11 cellular contexts compared by ENCODE assay signal in genomic region chr21:17461014-17461413, GRCh38. TPM values are rescaled to one million over a fixed set of nuclear protein-coding genes. Genes with fewer than 3 reads are reported as not detected.
DNase-seq lines count a peak whose midpoint lies in the region; ATAC-seq and TF ChIP-seq lines count a peak whose summit lies in the region.
"Had no signal": no experiment of that assay in that cellular context is flagged by ENCODE, and none has a peak within 500 bp of the region (broad histone marks: within the 10 kb centered on the region; RNA-seq: fewer than 3 reads in every experiment).

No MANE protein-coding gene starts in this region.

- POLR2A ChIA-PET in RWPE1 (lab: Yijun Ruan, JAX; ENCODE audit: low non-redundant PET), result no interaction called here

- no peaks in the 10 kb centered on the region for H3K36me3 Mint-ChIP-seq in effector memory CD8-positive, alpha-beta T cell (ENCODE audit: insufficient read depth)

- CTCF ChIA-PET in RWPE1 (lab: Yijun Ruan, JAX), result interaction anchor here (0.8 kb wide), 1 partner anchor 18 kb away, joined by 3 read pairs; no protein-coding TSS in a partner anchor

- H3K27ac Mint-ChIP-seq in effector memory CD8-positive, alpha-beta T cell, result no peak overlapping the region
- H3K27ac Mint-ChIP-seq: T-helper 17 cell had no signal

- no peak overlapping the region for H3K4me3 ChIP-seq in fibroblast of pulmonary artery (replicated peaks; ENCODE audit: low read depth, low read length)

- DNase-seq in Ammon's horn (ENCODE audit: low spot score) (peak; percentile 62), RWPE1 (ENCODE audit: low spot score) (peak; percentile 44), fibroblast of pulmonary artery (ENCODE audit: low read depth) (peak; percentile 90), omental fat pad (ENCODE audit: low spot score) (no peak)
- no peak for DNase-seq in effector memory CD8-positive, alpha-beta T cell
- DNase-seq: Caco-2, NCI-H187 treated with DMSO at 0.1 percent for 48 hours, T-helper 17 cell had no signal

- H3K27ac ChIP-seq in RWPE1, result no peak overlapping the region

- TF ChIP-seq CTCF in RWPE1 (conservative IDR thresholded peaks at IDR 0.05; ENCODE audit: low read depth) (no peak), fibroblast of pulmonary artery (IDR thresholded peaks at IDR 0.05; ENCODE audit: low read length, missing control alignments) (no peak), omental fat pad (IDR thresholded peaks at IDR 0.05) (no peak)

- peaks cover 0 to 4% of the 10 kb centered on the region in 2 donors for H3K27me3 Mint-ChIP-seq in effector memory CD8-positive, alpha-beta T cell

- ATAC-seq in omental fat pad (ENCODE audit: low FRiP score) (peak; percentile 66), GM18519 (IDR thresholded peaks at IDR 0.05; ENCODE audit: low FRiP score, unreplicated experiment) (no peak), GM21723 (IDR thresholded peaks at IDR 0.05; ENCODE audit: unreplicated experiment) (no peak), HG03378 (IDR thresholded peaks at IDR 0.05; ENCODE audit: unreplicated experiment) (no peak)
- ATAC-seq in effector memory CD8-positive, alpha-beta T cell (replicated peaks), result no peak
- ATAC-seq: T-helper 17 cell had no signal

- H3K9me3 Mint-ChIP-seq in effector memory CD8-positive, alpha-beta T cell, result no peaks in the 10 kb centered on the region

- H3K4me1 Mint-ChIP-seq in effector memory CD8-positive, alpha-beta T cell (ENCODE audit: low read depth in 2 of 2), result no peaks in the 10 kb centered on the region

- H3K4me3 Mint-ChIP-seq in effector memory CD8-positive, alpha-beta T cell, result no peak overlapping the region
- H3K4me3 Mint-ChIP-seq: T-helper 17 cell had no signal

RNA-seq across cellular contexts. Expression of gene CXADR, which starts 51.8 kb away (rescaled TPM):
- 10 to 100 TPM in 3 of 4 donors, under 1 TPM in 1; 0.63 to 61.8 (median 19.5) TPM for total RNA-seq in omental fat pad

Comparison
In these comparisons a context has a peak if more than half of its experiments do, and no peak if none do; other contexts are left out.
1. DNase-seq: peak in Ammon's horn (single experiment), RWPE1 (single experiment) and fibroblast of pulmonary artery (single experiment); none in omental fat pad (single experiment) and effector memory CD8-positive, alpha-beta T cell (0 of 3).